In the genomic region with DNA sequence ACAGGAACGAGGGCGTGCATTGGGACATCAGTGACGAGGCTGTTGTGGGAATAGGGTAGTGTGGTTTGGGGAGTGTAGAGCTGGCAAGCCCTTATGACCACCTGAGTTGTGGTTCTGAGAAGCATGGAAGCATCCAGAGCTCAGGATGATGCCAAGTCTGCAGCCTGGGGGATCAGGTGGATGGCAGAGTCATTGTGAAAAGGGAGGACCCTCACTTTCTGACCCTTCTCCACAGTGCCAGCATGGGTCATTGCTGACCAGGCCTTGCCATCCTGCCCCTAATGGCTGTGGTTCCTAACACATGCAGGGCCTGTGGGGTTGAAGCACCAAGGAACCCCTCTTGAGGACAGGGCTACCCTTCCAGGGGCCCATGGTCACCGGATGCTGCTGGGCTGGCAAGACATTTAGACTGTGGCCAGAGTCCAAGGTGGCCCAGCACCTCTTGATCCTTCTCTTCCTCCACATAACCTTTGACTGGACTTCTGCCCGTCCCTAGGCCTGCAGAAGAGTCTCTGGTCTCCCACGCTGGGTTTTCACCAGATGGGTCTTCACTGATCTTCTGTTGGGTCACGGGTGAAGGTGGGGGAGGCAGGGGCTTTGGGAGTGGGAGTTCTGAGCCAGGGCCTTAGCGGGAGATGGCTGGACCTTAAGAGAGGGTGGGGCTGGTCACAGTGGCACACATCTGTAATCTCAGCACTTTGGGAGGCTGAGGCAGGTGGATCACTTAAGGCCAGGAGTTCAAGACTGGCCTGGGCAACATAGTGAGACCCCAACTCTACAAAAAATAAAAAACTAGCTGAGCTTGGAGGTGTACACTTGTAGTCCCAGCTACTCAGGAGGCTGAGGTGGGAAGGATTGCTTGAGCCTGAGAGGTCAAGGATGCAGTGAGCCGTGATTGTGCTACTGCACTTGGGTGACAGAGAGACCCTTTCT, we compare ENCODE assay signal across 18 cellular contexts. TPM values are rescaled to one million over a fixed set of nuclear protein-coding genes. Genes with fewer than 3 reads are reported as not detected.
DNase-seq lines count a peak whose midpoint lies in the region; ATAC-seq, FAIRE-seq and TF ChIP-seq lines count a peak whose summit lies in the region.
"Had no signal": no experiment of that assay in that cellular context is flagged by ENCODE, and none has a peak within 500 bp of the region (broad histone marks: within the 10 kb centered on the region; RNA-seq: fewer than 3 reads in every experiment).

No MANE protein-coding gene starts in this region.

- FAIRE-seq in K562 (lab: Jason Lieb, UNC) = no peak

- DNase-seq in activated CD4-positive, alpha-beta memory T cell treated with anti-CD3 and anti-CD28 coated beads, Interleukin-2, amount 10 ng/mL, durations not matched to agents 7 days and 5 days = no peak
- no peak for DNase-seq in activated CD4-positive, alpha-beta memory T cell treated with anti-CD3 and anti-CD28 coated beads for 36 hours
- DNase-seq in Caco-2 (no peak), K562 (ENCODE audit: extremely low read depth in 1 of 4, low spot score in 3 of 4) (no peak), GM19240 (ENCODE audit: insufficient read length, low spot score) (no peak), NCI-H524 (lab: John Stamatoyannopoulos, UW) (no peak)
- DNase-seq: activated CD4-positive, CD25-positive, alpha-beta regulatory T cell; brain microvascular endothelial cell; kidney glomerular epithelial cell; NCI-H1105; NCI-H69; ovary; stimulated activated CD4-positive, alpha-beta T cell treated with anti-CD3 and anti-CD28 coated beads, Interleukin-2, amount 100 ng/mL, for 24 hours; SW 1271 had no signal

- H3K4me3 Mint-ChIP-seq in activated CD4-positive, alpha-beta memory T cell treated with anti-CD3 and anti-CD28 coated beads, Interleukin-2, amount 10 ng/mL, durations not matched to agents 7 days and 5 days = peak overlapping the region; percentile 96
- no peak overlapping the region for H3K4me3 Mint-ChIP-seq in activated CD4-positive, alpha-beta memory T cell treated with anti-CD3 and anti-CD28 coated beads for 36 hours
- H3K4me3 Mint-ChIP-seq in Caco-2 (ENCODE audit: unreplicated experiment) = peak overlapping the region; percentile 91
- H3K4me3 Mint-ChIP-seq in nephron = peak overlapping the region; percentile 95 to 98 (median 98)

- no peaks in the 10 kb centered on the region for H3K36me3 ChIP-seq in Caco-2 (ENCODE audit: control insufficient read depth, insufficient read depth, low read length)
- H3K36me3 ChIP-seq in K562 (ENCODE audit: control insufficient read depth, insufficient read depth, low read length) = no peaks in the 10 kb centered on the region
- H3K36me3 ChIP-seq: brain microvascular endothelial cell, ovary had no signal

- H3K9me3 ChIP-seq in Caco-2 = no peaks in the 10 kb centered on the region; the same call in 1 of the 2 replicates
- peaks cover 2% of the 10 kb centered on the region; the same call in 1 of the 2 replicates for H3K9me3 ChIP-seq in K562 (replicated peaks; ENCODE audit: control insufficient read depth, insufficient read depth, low read depth, low read length)
- H3K9me3 ChIP-seq: ovary had no signal

- H3K4me3 ChIP-seq in Caco-2 (ENCODE audit: low read depth, low read length) (no peak overlapping the region), K562 (no peak overlapping the region)
- H3K4me3 ChIP-seq: ovary had no signal

- H3K9me3 Mint-ChIP-seq in activated CD4-positive, alpha-beta memory T cell treated with anti-CD3 and anti-CD28 coated beads, Interleukin-2, amount 10 ng/mL, durations not matched to agents 7 days and 5 days = no peaks in the 10 kb centered on the region
- no peaks in the 10 kb centered on the region for H3K9me3 Mint-ChIP-seq in activated CD4-positive, alpha-beta memory T cell treated with anti-CD3 and anti-CD28 coated beads for 36 hours
- H3K9me3 Mint-ChIP-seq in Caco-2 (ENCODE audit: unreplicated experiment) (no peaks in the 10 kb centered on the region), nephron (no peaks in the 10 kb centered on the region)
- H3K9me3 Mint-ChIP-seq: activated naive CD4-positive, alpha-beta T cell treated with anti-CD3 and anti-CD28 coated beads, Interleukin-2, amount 50 U/mL, for 72 hours; GM23338 had no signal

- H4K20me1 ChIP-seq in K562 (replicated peaks; ENCODE audit: control insufficient read depth, insufficient read depth, low read length) = peaks cover 6% of the 10 kb centered on the region; the same call in 1 of the 2 replicates

- TF ChIP-seq CTCF in Caco-2 (IDR thresholded peaks at IDR 0.05; ENCODE audit: insufficient read depth in 1 of 2, low read depth in 1 of 2, low read length in 1 of 2, severe bottlenecking in 1 of 2, unreplicated experiment in 1 of 2) (no peak), K562 (IDR thresholded peaks at IDR 0.05 in 2 of 3, conservative IDR thresholded peaks at IDR 0.05 in 1 of 3; ENCODE audit: insufficient read depth in 2 of 3, low read depth in 1 of 3, low read length in 3 of 3) (no peak), nephron (IDR thresholded peaks at IDR 0.05; ENCODE audit: unreplicated experiment in 3 of 3) (no peak)

- peaks cover 30% of the 10 kb centered on the region for H3K4me1 Mint-ChIP-seq in activated CD4-positive, alpha-beta memory T cell treated with anti-CD3 and anti-CD28 coated beads, Interleukin-2, amount 10 ng/mL, durations not matched to agents 7 days and 5 days
- H3K4me1 Mint-ChIP-seq in activated CD4-positive, alpha-beta memory T cell treated with anti-CD3 and anti-CD28 coated beads for 36 hours (ENCODE audit: low read depth) = peaks cover 35% of the 10 kb centered on the region
- H3K4me1 Mint-ChIP-seq in Caco-2 (ENCODE audit: low read depth, unreplicated experiment) = peaks cover 14% of the 10 kb centered on the region
- peaks cover 16% of the 10 kb centered on the region for H3K4me1 Mint-ChIP-seq in nephron

- peaks cover 1% of the 10 kb centered on the region for H3K27me3 Mint-ChIP-seq in activated CD4-positive, alpha-beta memory T cell treated with anti-CD3 and anti-CD28 coated beads, Interleukin-2, amount 10 ng/mL, durations not matched to agents 7 days and 5 days
- H3K27me3 Mint-ChIP-seq in activated CD4-positive, alpha-beta memory T cell treated with anti-CD3 and anti-CD28 coated beads for 36 hours = no peaks in the 10 kb centered on the region
- H3K27me3 Mint-ChIP-seq in Caco-2 (ENCODE audit: insufficient read depth, unreplicated experiment) (no peaks in the 10 kb centered on the region), nephron (ENCODE audit: low read depth) (peaks cover 3% of the 10 kb centered on the region)

- H3K79me2 ChIP-seq in K562 (ENCODE audit: control insufficient read depth, insufficient read depth, low read length) = peaks cover 5% of the 10 kb centered on the region; the same call in 2 of the 3 replicates

- intact Hi-C loops in activated CD4-positive, alpha-beta memory T cell treated with anti-CD3 and anti-CD28 coated beads for 36 hours (cut with micrococcal nuclease) = no loop called here
- intact Hi-C loops in Caco-2 (cut with micrococcal nuclease; ENCODE audit: unreplicated experiment) (no loop called here), K562 (cut with micrococcal nuclease) (no loop called here)

- CTCF ChIA-PET in activated CD4-positive, alpha-beta memory T cell treated with anti-CD3 and anti-CD28 coated beads, Interleukin-2, amount 10 ng/mL, durations not matched to agents 7 days and 5 days (lab: Charles Lee) = interaction anchor here (0.7 to 3.6 kb wide), 8 partner anchors 15 to 1045 kb away, joined by 3 to 19 read pairs (median 6); partner anchors contain the start of gene SLC7A6
- CTCF ChIA-PET in activated CD4-positive, alpha-beta memory T cell treated with anti-CD3 and anti-CD28 coated beads for 36 hours (lab: Charles Lee) = interaction anchor here (0.9 to 7.0 kb wide), 4 partner anchors 18 to 203 kb away, joined by 3 to 47 read pairs (median 22); partner anchors contain the start of gene SLC7A6
- CTCF ChIA-PET in Caco-2 (lab: Charles Lee) (interaction anchor here (0.8 kb wide), 1 partner anchor 862 kb away, joined by 5 read pairs; no protein-coding TSS in a partner anchor), K562 (lab: Yijun Ruan, JAX; ENCODE audit: low intra/inter-chr PET ratio) (no interaction called here)

- ATAC-seq in K562 (no peak), HG02588 (IDR thresholded peaks at IDR 0.05; ENCODE audit: unreplicated experiment) (no peak)
- ATAC-seq: activated naive CD4-positive, alpha-beta T cell treated with anti-CD3 and anti-CD28 coated beads, Interleukin-2, amount 50 U/mL, for 72 hours; GM23338 had no signal

- no peak for TF ChIP-seq EP300 in K562 (IDR thresholded peaks at IDR 0.05; ENCODE audit: low read length)

- H3K9ac ChIP-seq in K562 (ENCODE audit: insufficient read depth in 1 of 2, low read depth in 2 of 2, low read length in 2 of 2) = no peak overlapping the region

- no peak overlapping the region for H3K27ac Mint-ChIP-seq in activated CD4-positive, alpha-beta memory T cell treated with anti-CD3 and anti-CD28 coated beads, Interleukin-2, amount 10 ng/mL, durations not matched to agents 7 days and 5 days
- H3K27ac Mint-ChIP-seq in activated CD4-positive, alpha-beta memory T cell treated with anti-CD3 and anti-CD28 coated beads for 36 hours = no peak overlapping the region
- no peak overlapping the region for H3K27ac Mint-ChIP-seq in Caco-2 (ENCODE audit: unreplicated experiment)
- H3K27ac Mint-ChIP-seq in nephron = no peak overlapping the region
- H3K27ac Mint-ChIP-seq: activated naive CD4-positive, alpha-beta T cell treated with anti-CD3 and anti-CD28 coated beads, Interleukin-2, amount 50 U/mL, for 72 hours; GM23338 had no signal

- TF ChIP-seq RAD21 in K562 (CRISPR knock-in tag; conservative IDR thresholded peaks at IDR 0.05 in 1 of 2, IDR thresholded peaks at IDR 0.05 in 1 of 2) = no peak

- H3K36me3 Mint-ChIP-seq in activated CD4-positive, alpha-beta memory T cell treated with anti-CD3 and anti-CD28 coated beads, Interleukin-2, amount 10 ng/mL, durations not matched to agents 7 days and 5 days (ENCODE audit: low read depth) = no peaks in the 10 kb centered on the region
- H3K36me3 Mint-ChIP-seq in activated CD4-positive, alpha-beta memory T cell treated with anti-CD3 and anti-CD28 coated beads for 36 hours = no peaks in the 10 kb centered on the region
- H3K36me3 Mint-ChIP-seq in Caco-2 (ENCODE audit: insufficient read depth, unreplicated experiment) (peaks cover 43% of the 10 kb centered on the region), nephron (ENCODE audit: low read depth) (no peaks in the 10 kb centered on the region)

- no peak for TF ChIP-seq POLR2A in K562 (conservative IDR thresholded peaks at IDR 0.05)

- peaks cover 12% of the 10 kb centered on the region for H3K4me1 ChIP-seq in Caco-2
- H3K4me1 ChIP-seq in K562 (replicated peaks in 1 of 2; ENCODE audit: control insufficient read depth in 2 of 2, insufficient read depth in 2 of 2, low read length in 2 of 2) = peaks cover 26 to 35% of the 10 kb centered on the region in 2 experiments

- peaks cover 8% of the 10 kb centered on the region for H3K9me1 ChIP-seq in K562 (ENCODE audit: control insufficient read depth, insufficient read depth, low read length)

- POLR2A ChIA-PET in activated CD4-positive, alpha-beta memory T cell treated with anti-CD3 and anti-CD28 coated beads, Interleukin-2, amount 10 ng/mL, durations not matched to agents 7 days and 5 days (lab: Charles Lee) = interaction anchor here (0.6 to 0.7 kb wide), 2 partner anchors 33 to 139 kb away, joined by 3 to 5 read pairs; no protein-coding TSS in a partner anchor
- POLR2A ChIA-PET in activated CD4-positive, alpha-beta memory T cell treated with anti-CD3 and anti-CD28 coated beads for 36 hours (lab: Charles Lee) = interaction anchor here (0.7 kb wide), 2 partner anchors 21 to 349 kb away, joined by 3 to 4 read pairs; partner anchors contain the start of gene SLC7A6
- POLR2A ChIA-PET in Caco-2 (lab: Charles Lee) = interaction anchor here (1.0 kb wide), 1 partner anchor 7 kb away, joined by 3 read pairs; the partner anchor contains the start of gene ESRP2
- POLR2A ChIA-PET in K562 (lab: Yijun Ruan, JAX) = no interaction called here

- H3K27ac ChIP-seq in K562 (ENCODE audit: extremely low read depth, low read depth, low read length) = no peak overlapping the region
- H3K27ac ChIP-seq: brain microvascular endothelial cell, ovary had no signal

- H3K27me3 ChIP-seq in Caco-2 (replicated peaks; ENCODE audit: control insufficient read depth, insufficient read depth, low read length) (no peaks in the 10 kb centered on the region), K562 (ENCODE audit: control insufficient read depth in 2 of 2, insufficient read depth in 2 of 2, low read length in 2 of 2) (no peaks in the 10 kb centered on the region)
- H3K27me3 ChIP-seq: brain microvascular endothelial cell, ovary had no signal

- H3K4me2 ChIP-seq in K562 (ENCODE audit: insufficient read depth, low read length) = no peak overlapping the region

- BruUV-seq in Caco-2 (replicated peaks; lab: Mats Ljungman, UMichigan) (no TSS peak), K562 (replicated peaks; lab: Mats Ljungman, UMichigan) (no TSS peak)

- in situ Hi-C loops in K562 (cut with MboI) = loop anchor here (10.0 kb wide), 1 partner anchor 718 kb away; the partner anchor contains the start of gene RIPOR1

- no peak overlapping the region for H2AFZ ChIP-seq in K562 (ENCODE audit: low read depth, low read length)
- H2AFZ ChIP-seq: GM23338 had no signal

- 45% methylated on average over 8 of the region's 9 CpGs for WGBS in K562 (ENCODE audit: insufficient coverage, low coverage, missing lambda C conversion rate)

RNA-seq across cellular contexts. Expression of gene PLA2G15, which starts 2.0 kb away (rescaled TPM):
- 1 to 10 TPM; 7.4 to 7.5 TPM for total RNA-seq in activated CD4-positive, alpha-beta memory T cell treated with anti-CD3 and anti-CD28 coated beads, Interleukin-2, amount 10 ng/mL, durations not matched to agents 7 days and 5 days
- 1 to 10 TPM; 8.0 to 8.7 TPM for total RNA-seq in activated CD4-positive, alpha-beta memory T cell treated with anti-CD3 and anti-CD28 coated beads for 36 hours
- total RNA-seq in Caco-2 (2022) (33.2 and 33.4 TPM in 2 replicates), K562 (2014; rRNA removed) (7.5 and 8.9 TPM in 2 replicates), K562 (2014; rRNA removed; fragmentation: Illumina TruSeq; extraction: Trizol) (3.1 and 4.6 TPM in 2 replicates), K562 (2015; rRNA removed; fragmentation: Illumina TruSeq; extraction: Trizol) (4.8 and 5.0 TPM in 2 replicates), K562 (2021) (8.6 and 9.1 TPM in 2 replicates)
- 19.2 and 54.6 TPM in 2 replicates for total RNA-seq in K562 (2011; cell fraction: chromatin; rRNA removed; ENCODE audit: low replicate concordance)
- total RNA-seq in K562 (2011; cell fraction: nucleolus; rRNA removed) = 35.1 and 45.2 TPM in 2 replicates
- total RNA-seq in K562 (2011; cell fraction: nucleoplasm; rRNA removed) = 25.2 and 30.1 TPM in 2 replicates
- polyA plus RNA-seq in K562 (2011; rRNA removed) (7.6 and 11.8 TPM in 2 replicates), K562 (2014; fragmentation: Illumina TruSeq; extraction: Trizol) (4.0 and 5.9 TPM in 2 replicates), K562 (2014; fragmentation: Nextera tagmentation; extraction: Ambion mirVana) (1 to 10 TPM in 1 of 2 experiments, under 1 TPM in 1; 0.42 to 1.1 TPM), K562 (2014; rRNA removed) (6.1 and 6.6 TPM in 2 replicates)
- polyA plus RNA-seq in K562 (2011; cell fraction: cytosol; rRNA removed) = 8.9 and 16.0 TPM in 2 replicates
- polyA plus RNA-seq in K562 (2011; cell fraction: nucleus; rRNA removed) = 11.9 and 20.4 TPM in 2 replicates
- polyA plus RNA-seq in K562 (2012) = 7.1 and 14.4 TPM in 2 replicates
- polyA minus RNA-seq in K562 (2011; rRNA and poly(A)+ RNA removed) = 7.5 and 7.6 TPM in 2 replicates
- 7.8 and 9.6 TPM in 2 replicates for polyA minus RNA-seq in K562 (2011; cell fraction: cytosol; rRNA and poly(A)+ RNA removed)
- polyA minus RNA-seq in K562 (2011; cell fraction: nucleus; rRNA and poly(A)+ RNA removed) = 6.3 and 6.7 TPM in 2 replicates

RNA-seq across cellular contexts. Expression of gene ESRP2, which starts 7.3 kb away (rescaled TPM):
- total RNA-seq in activated CD4-positive, alpha-beta memory T cell treated with anti-CD3 and anti-CD28 coated beads, Interleukin-2, amount 10 ng/mL, durations not matched to agents 7 days and 5 days = not detected
- total RNA-seq in activated CD4-positive, alpha-beta memory T cell treated with anti-CD3 and anti-CD28 coated beads for 36 hours = under 1 TPM; 0.27 to 0.59 TPM
- 109 and 110 TPM in 2 replicates for total RNA-seq in Caco-2 (2022)
- 0.39 TPM in 1 of 2 replicates, not detected in the other for total RNA-seq in K562 (2011; cell fraction: chromatin; rRNA removed; ENCODE audit: low replicate concordance)
- total RNA-seq in K562 (2011; cell fraction: nucleolus; rRNA removed) = not detected in 2 replicates
- not detected in 2 replicates for total RNA-seq in K562 (2011; cell fraction: nucleoplasm; rRNA removed)
- total RNA-seq in K562 (2014; rRNA removed) = 0.05 TPM in 1 of 2 replicates, not detected in the other
- total RNA-seq in K562 (2014; rRNA removed; fragmentation: Illumina TruSeq; extraction: Trizol) = not detected in 2 replicates
- total RNA-seq in K562 (2015; rRNA removed; fragmentation: Illumina TruSeq; extraction: Trizol) = not detected in 2 replicates
- total RNA-seq in K562 (2021) = 0.07 and 0.36 TPM in 2 replicates
- 0.09 TPM in 1 of 2 replicates, not detected in the other for polyA plus RNA-seq in K562 (2011; rRNA removed)
- not detected in 2 replicates for polyA plus RNA-seq in K562 (2011; cell fraction: cytosol; rRNA removed)
- 0.07 TPM in 1 of 2 replicates, not detected in the other for polyA plus RNA-seq in K562 (2011; cell fraction: nucleus; rRNA removed)
- polyA plus RNA-seq in K562 (2012) = 0.17 and 0.39 TPM in 2 replicates
- not detected in 2 replicates for polyA plus RNA-seq in K562 (2014; fragmentation: Illumina TruSeq; extraction: Trizol)
- under 1 TPM in 1 of 2 experiments, not detected in 1; 0.15 TPM for polyA plus RNA-seq in K562 (2014; fragmentation: Nextera tagmentation; extraction: Ambion mirVana)
- not detected in 2 replicates for polyA plus RNA-seq in K562 (2014; rRNA removed)
- not detected in 2 replicates for polyA minus RNA-seq in K562 (2011; rRNA and poly(A)+ RNA removed)
- 1.3 TPM in 1 of 2 replicates, not detected in the other for polyA minus RNA-seq in K562 (2011; cell fraction: cytosol; rRNA and poly(A)+ RNA removed)
- 0.27 TPM in 1 of 2 replicates, not detected in the other for polyA minus RNA-seq in K562 (2011; cell fraction: nucleus; rRNA and poly(A)+ RNA removed)

RNA-seq across cellular contexts. Expression of gene SLC7A6, which starts 21.1 kb away (rescaled TPM):
- 10 to 100 TPM; 66.7 to 68.9 TPM for total RNA-seq in activated CD4-positive, alpha-beta memory T cell treated with anti-CD3 and anti-CD28 coated beads, Interleukin-2, amount 10 ng/mL, durations not matched to agents 7 days and 5 days
- 10 to 100 TPM; 62.8 to 63.8 TPM for total RNA-seq in activated CD4-positive, alpha-beta memory T cell treated with anti-CD3 and anti-CD28 coated beads for 36 hours
- 236 and 267 TPM in 2 replicates for total RNA-seq in Caco-2 (2022)
- total RNA-seq in K562 (2011; cell fraction: chromatin; rRNA removed; ENCODE audit: low replicate concordance) = 281 and 367 TPM in 2 replicates
- 181 and 198 TPM in 2 replicates for total RNA-seq in K562 (2011; cell fraction: nucleolus; rRNA removed)
- 210 and 290 TPM in 2 replicates for total RNA-seq in K562 (2011; cell fraction: nucleoplasm; rRNA removed)
- total RNA-seq in K562 (2014; rRNA removed) = 18.8 and 26.2 TPM in 2 replicates
- 29.8 and 33.6 TPM in 2 replicates for total RNA-seq in K562 (2014; rRNA removed; fragmentation: Illumina TruSeq; extraction: Trizol)
- total RNA-seq in K562 (2015; rRNA removed; fragmentation: Illumina TruSeq; extraction: Trizol) = 27.7 and 28.7 TPM in 2 replicates
- total RNA-seq in K562 (2021) = 58.0 and 59.8 TPM in 2 replicates
- 55.7 and 60.1 TPM in 2 replicates for polyA plus RNA-seq in K562 (2011; rRNA removed)
- polyA plus RNA-seq in K562 (2011; cell fraction: cytosol; rRNA removed) = 63.4 and 107 TPM in 2 replicates
- polyA plus RNA-seq in K562 (2011; cell fraction: nucleus; rRNA removed) = 196 and 243 TPM in 2 replicates
- polyA plus RNA-seq in K562 (2012) = 24.5 and 25.3 TPM in 2 replicates
- polyA plus RNA-seq in K562 (2014; fragmentation: Illumina TruSeq; extraction: Trizol) = 51.9 and 53.3 TPM in 2 replicates
- polyA plus RNA-seq in K562 (2014; fragmentation: Nextera tagmentation; extraction: Ambion mirVana) = 10 to 100 TPM; 12.6 to 12.8 TPM
- 38.6 and 44.6 TPM in 2 replicates for polyA plus RNA-seq in K562 (2014; rRNA removed)
- polyA minus RNA-seq in K562 (2011; rRNA and poly(A)+ RNA removed) = 73.8 and 89.0 TPM in 2 replicates
- 29.8 and 51.2 TPM in 2 replicates for polyA minus RNA-seq in K562 (2011; cell fraction: cytosol; rRNA and poly(A)+ RNA removed)
- 43.2 and 62.4 TPM in 2 replicates for polyA minus RNA-seq in K562 (2011; cell fraction: nucleus; rRNA and poly(A)+ RNA removed)

Comparison
In these comparisons a context has a peak if more than half of its experiments do, and no peak if none do; other contexts are left out.
1. RNA of gene ESRP2, which starts 7.3 kb away (total RNA-seq): 109 to 110 TPM in Caco-2; 0.27 to 0.59 TPM in activated CD4-positive, alpha-beta memory T cell treated with anti-CD3 and anti-CD28 coated beads for 36 hours, 0.05 to 0.39 TPM in K562 and not detected in activated CD4-positive, alpha-beta memory T cell treated with anti-CD3 and anti-CD28 coated beads, Interleukin-2, amount 10 ng/mL, durations not matched to agents 7 days and 5 days; every median in the first group is over 10 times any median in the second.